ENCODE assay signal across 19 cellular contexts in the genomic region with DNA sequence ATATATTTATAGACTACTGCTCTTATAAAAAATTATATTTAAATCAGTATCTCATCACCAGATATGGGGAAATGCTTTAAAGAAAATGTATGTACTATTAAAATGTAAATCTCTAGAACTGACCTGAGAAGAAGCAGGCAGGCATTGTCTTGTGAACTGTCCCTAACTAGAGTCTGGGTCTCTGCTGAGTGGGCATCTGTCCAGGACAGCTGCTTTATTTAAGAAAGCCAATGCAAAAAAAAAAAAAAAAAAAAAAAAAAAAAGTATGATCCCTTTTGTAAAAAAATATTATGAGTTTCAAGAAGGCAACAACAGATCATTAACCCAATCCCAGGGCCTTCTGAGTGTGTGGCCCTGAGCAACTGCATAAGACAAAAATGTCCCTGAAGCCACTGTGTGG.
A peak's percentile ranks its signal among the peaks of the same experiment; 100 is the strongest.
DNase-seq lines count a peak whose midpoint lies in the region; TF ChIP-seq lines count a peak whose summit lies in the region.
"Had no signal": no experiment of that assay in that cellular context is flagged by ENCODE, and none has a peak within 500 bp of the region (broad histone marks: within the 10 kb centered on the region; RNA-seq: fewer than 3 reads in every experiment).

No MANE protein-coding gene starts in this region.

- no peaks in the 10 kb centered on the region for H4K20me1 ChIP-seq in PC-9 (ENCODE audit: insufficient read depth)
- H4K20me1 ChIP-seq: BLaER1 had no signal

- CTCF ChIA-PET in PC-9 (lab: Charles Lee): no interaction called here

- H3K4me1 Mint-ChIP-seq in glutamatergic neuron (ENCODE audit: low read depth, unreplicated experiment): peaks cover 29% of the 10 kb centered on the region
- H3K4me1 Mint-ChIP-seq: B cell; CD4-positive, CD25-positive, alpha-beta regulatory T cell had no signal

- peak overlapping the region; percentile 71 for H3K27ac Mint-ChIP-seq in glutamatergic neuron (ENCODE audit: unreplicated experiment)
- H3K27ac Mint-ChIP-seq: B cell; CD4-positive, CD25-positive, alpha-beta regulatory T cell; CD8-positive, alpha-beta T cell; HFFc6 had no signal

- intact Hi-C loops in PC-9 (cut with micrococcal nuclease; ENCODE audit: unreplicated experiment) (no loop called here), head of caudate nucleus (cut with DNase I) (no loop called here), lower leg skin (cut with DNase I; ENCODE audit: low total_unique reads) (no loop called here)

- BruUV-seq in PC-9 (replicated peaks; lab: Mats Ljungman, UMichigan): no TSS peak

- H3K4me3 ChIP-seq in PC-9: no peak overlapping the region
- no peak overlapping the region for H3K4me3 ChIP-seq in lower leg skin (ENCODE audit: low read depth, poor library complexity, severe bottlenecking)
- H3K4me3 ChIP-seq: BLaER1, GM12878, GM23248, HAP-1 had no signal

- H3K36me3 Mint-ChIP-seq in glutamatergic neuron (ENCODE audit: unreplicated experiment): no peaks in the 10 kb centered on the region
- H3K36me3 Mint-ChIP-seq: CD4-positive, CD25-positive, alpha-beta regulatory T cell; CD8-positive, alpha-beta T cell had no signal

- H3K36me3 ChIP-seq in PC-9 (ENCODE audit: low read depth): no peaks in the 10 kb centered on the region
- H3K36me3 ChIP-seq: BLaER1, HAP-1 had no signal

- peak overlapping the region; percentile 10 for H3K4me3 Mint-ChIP-seq in glutamatergic neuron (ENCODE audit: unreplicated experiment)
- H3K4me3 Mint-ChIP-seq: B cell; CD4-positive, CD25-positive, alpha-beta regulatory T cell; CD8-positive, alpha-beta T cell; HFFc6 had no signal

- DNase-seq in NCI-H82 (lab: John Stamatoyannopoulos, UW) (peak; percentile 32), NCI-H82 treated with DMSO at 0.1 percent for 48 hours (lab: John Stamatoyannopoulos, UW; ENCODE audit: unreplicated experiment) (no peak), PC-9 (no peak), glutamatergic neuron (no peak), head of caudate nucleus (no peak), foreskin melanocyte (no peak), lower leg skin (ENCODE audit: low spot score in 2 of 2) (no peak)
- DNase-seq: CD4-positive, CD25-positive, alpha-beta regulatory T cell; CD8-positive, alpha-beta T cell; DMS79; EL; GDM1; GM23248; HFFc6 had no signal

- no peaks in the 10 kb centered on the region for H3K4me1 ChIP-seq in PC-9 (replicated peaks; ENCODE audit: insufficient read depth)
- H3K4me1 ChIP-seq: BLaER1, HAP-1 had no signal

- no peak overlapping the region for H3K27ac ChIP-seq in PC-9
- H3K27ac ChIP-seq: BLaER1, C4-2B, GM23248 had no signal

- no peaks in the 10 kb centered on the region for H3K9me2 ChIP-seq in PC-9 (ENCODE audit: insufficient read depth)

- no peaks in the 10 kb centered on the region for H3K9me3 ChIP-seq in PC-9 (ENCODE audit: insufficient read depth, low read depth)
- H3K9me3 ChIP-seq: BLaER1, HAP-1 had no signal

- no peak for TF ChIP-seq CTCF in PC-9 (conservative IDR thresholded peaks at IDR 0.05)
- TF ChIP-seq CTCF in glutamatergic neuron (IDR thresholded peaks at IDR 0.05; ENCODE audit: partially characterized antibody, unreplicated experiment): no peak
- no peak for TF ChIP-seq CTCF in lower leg skin (IDR thresholded peaks at IDR 0.05)

- H3K4me2 ChIP-seq in PC-9: no peak overlapping the region
- H3K4me2 ChIP-seq: BLaER1 had no signal

- no peaks in the 10 kb centered on the region for H3K79me2 ChIP-seq in PC-9 (ENCODE audit: low read depth)

- no peaks in the 10 kb centered on the region for H3F3A ChIP-seq in PC-9 (ENCODE audit: insufficient read depth, low read depth)

- peaks cover 8% of the 10 kb centered on the region for H3K9me3 Mint-ChIP-seq in glutamatergic neuron (ENCODE audit: unreplicated experiment)
- H3K9me3 Mint-ChIP-seq: CD8-positive, alpha-beta T cell; HFFc6 had no signal

- POLR2A ChIA-PET in PC-9 (lab: Charles Lee; ENCODE audit: unreplicated experiment): interaction anchor here (0.7 kb wide), 1 partner anchor 199 kb away, joined by 11 read pairs; no protein-coding TSS in a partner anchor

- H3K27me3 ChIP-seq in PC-9 (ENCODE audit: insufficient read depth, low read depth): peaks cover 47% of the 10 kb centered on the region
- H3K27me3 ChIP-seq: BLaER1 had no signal

- no peak for TF ChIP-seq POLR2A in lower leg skin (IDR thresholded peaks at IDR 0.05)

- H3K27me3 Mint-ChIP-seq in glutamatergic neuron (ENCODE audit: unreplicated experiment): peaks cover 13% of the 10 kb centered on the region

- H2AFZ ChIP-seq in PC-9: peak overlapping the region; percentile 3; the same call in 1 of the 2 replicates
- H2AFZ ChIP-seq: GM23248 had no signal
